In the genomic region with DNA sequence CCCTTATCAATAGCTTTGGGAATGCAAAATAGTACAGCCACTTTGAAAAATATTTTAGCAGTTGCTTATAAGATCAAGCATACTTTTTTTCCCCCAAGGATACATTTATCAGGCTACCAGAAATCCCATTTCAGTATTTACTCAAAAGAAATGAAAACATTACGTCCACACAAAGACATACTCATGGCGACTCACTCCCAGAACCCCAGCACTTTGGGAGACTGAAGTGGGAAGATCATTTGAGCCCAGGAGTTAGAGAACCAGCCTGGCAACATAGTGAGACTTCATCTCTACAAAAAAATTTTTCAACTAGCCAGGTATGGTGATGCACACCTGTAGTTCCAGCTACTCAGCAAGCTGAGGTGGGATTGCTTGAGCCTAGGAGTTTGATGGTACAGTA, we compare ENCODE assay signal across 19 cellular contexts. TPM values are rescaled to one million over a fixed set of nuclear protein-coding genes. Genes with fewer than 3 reads are reported as not detected.
DNase-seq lines count a peak whose midpoint lies in the region; ATAC-seq, FAIRE-seq and TF ChIP-seq lines count a peak whose summit lies in the region.
"Had no signal": no experiment of that assay in that cellular context is flagged by ENCODE, and none has a peak within 500 bp of the region (broad histone marks: within the 10 kb centered on the region; RNA-seq: fewer than 3 reads in every experiment).

No MANE protein-coding gene starts in this region.

- ATAC-seq in GM12878: no peak
- no peak for ATAC-seq in WTC11
- ATAC-seq in gastrocnemius medialis: no peak
- ATAC-seq: GM23338, mucosa of descending colon, Panc1, sciatic nerve had no signal

- H3K27me3 Mint-ChIP-seq in WTC11 (ENCODE audit: low read depth): no peaks in the 10 kb centered on the region
- H3K27me3 Mint-ChIP-seq: activated CD8-positive, alpha-beta memory T cell treated with anti-CD3 and anti-CD28 coated beads, Interleukin-2, amount 10 ng/mL, durations not matched to agents 7 days and 5 days; CD8-positive, alpha-beta memory T cell had no signal

- H3K4me3 ChIP-seq in AG10803 (ENCODE audit: low read length) (no peak overlapping the region), GM12878 (0 out of 2 replicates have a peak overlapping the region, but pooled peaks have one; percentile 3), keratinocyte (ENCODE audit: control insufficient read depth in 2 of 3, extremely low read depth in 1 of 3, insufficient read depth in 2 of 3, low read depth in 1 of 3, low read length in 3 of 3) (no peak overlapping the region), gastrocnemius medialis (no peak overlapping the region)
- H3K4me3 ChIP-seq: GM23338, mucosa of descending colon had no signal

- H3K4me1 ChIP-seq in GM12878 (ENCODE audit: control insufficient read depth, insufficient read depth, low read length): peaks cover 3% of the 10 kb centered on the region; the same call in 1 of the 2 replicates
- H3K4me1 ChIP-seq in keratinocyte (ENCODE audit: control insufficient read depth, extremely low read depth, insufficient read depth, low read length): peaks cover 36% of the 10 kb centered on the region
- peaks cover 0 to 4% of the 10 kb centered on the region in 2 donors for H3K4me1 ChIP-seq in gastrocnemius medialis

- FAIRE-seq in GM12878 (lab: Jason Lieb, UNC): no peak
- FAIRE-seq in keratinocyte (lab: Jason Lieb, UNC): no peak

- peaks cover 32% of the 10 kb centered on the region for H3K4me1 Mint-ChIP-seq in WTC11

- no peak overlapping the region for H3K27ac Mint-ChIP-seq in WTC11
- H3K27ac Mint-ChIP-seq: GM23338 had no signal

- H3K9ac ChIP-seq in GM12878 (ENCODE audit: control insufficient read depth, insufficient read depth, low read length) (no peak overlapping the region), keratinocyte (ENCODE audit: control insufficient read depth, extremely low read depth, insufficient read depth, low read length) (peak overlapping the region; percentile 3)

- TF ChIP-seq POLR2A in GM12878 (IDR thresholded peaks at IDR 0.05; ENCODE audit: low read depth, low read length): no peak
- no peak for TF ChIP-seq POLR2A in gastrocnemius medialis (IDR thresholded peaks at IDR 0.05)

- peaks cover 9% of the 10 kb centered on the region; the same call in 1 of the 2 replicates for H3K36me3 Mint-ChIP-seq in WTC11

- H3K4me3 Mint-ChIP-seq in WTC11: no peak overlapping the region
- H3K4me3 Mint-ChIP-seq: activated CD8-positive, alpha-beta memory T cell treated with anti-CD3 and anti-CD28 coated beads, Interleukin-2, amount 10 ng/mL, durations not matched to agents 7 days and 5 days; GM23338 had no signal

- dilution Hi-C loops in keratinocyte (cut with MboI; ENCODE audit: extremely low pct_ligation_motif_present, low sequenced_read_pairs): no loop called here

- 100% methylated on average over 2 of the region's 2 CpGs for WGBS in GM12878 (ENCODE audit: insufficient coverage, insufficient replicate concordance, low lambda C conversion rate, missing lambda C conversion rate)

- H3K9me3 ChIP-seq in GM12878 (replicated peaks; ENCODE audit: control insufficient read depth, insufficient read depth, low read length): no peaks in the 10 kb centered on the region
- H3K9me3 ChIP-seq in keratinocyte (ENCODE audit: control insufficient read depth, low read depth, low read length): no peaks in the 10 kb centered on the region
- no peaks in the 10 kb centered on the region for H3K9me3 ChIP-seq in gastrocnemius medialis
- H3K9me3 ChIP-seq: mucosa of descending colon had no signal

- POLR2A ChIA-PET in GM12878 (lab: Charles Lee) (interaction anchor here (0.7 to 1.6 kb wide), 4 partner anchors 15 to 42 kb away, joined by 3 to 7 read pairs (median 4); a partner anchor contains a TSS), WTC11 (lab: Charles Lee) (no interaction called here)

- TF ChIP-seq CTCF in AG10803 (conservative IDR thresholded peaks at IDR 0.05; ENCODE audit: low read length) (no peak), GM12878 (IDR thresholded peaks at IDR 0.05 in 2 of 3, conservative IDR thresholded peaks at IDR 0.05 in 1 of 3; ENCODE audit: control insufficient read depth in 2 of 3, extremely low read depth in 1 of 3, insufficient read depth in 1 of 3, low read depth in 3 of 3, low read length in 3 of 3) (no peak), keratinocyte (optimal IDR thresholded peaks at IDR 0.05 in 1 of 3, IDR thresholded peaks at IDR 0.05 in 1 of 3, conservative IDR thresholded peaks at IDR 0.05 in 1 of 3; ENCODE audit: extremely low read depth in 1 of 3, insufficient read depth in 2 of 3, low read length in 3 of 3) (no peak), WTC11 (IDR thresholded peaks at IDR 0.05) (no peak), gastrocnemius medialis (IDR thresholded peaks at IDR 0.05 in 4 of 5, conservative IDR thresholded peaks at IDR 0.05 in 1 of 5) (no peak)

- CTCF ChIA-PET in GM12878 (lab: Yijun Ruan, JAX) (interaction anchor here (3.1 kb wide), 1 partner anchor 17 kb away, joined by 15 read pairs; no protein-coding TSS in a partner anchor), WTC11 (lab: Charles Lee) (no interaction called here)

- H2AFZ ChIP-seq in GM12878 (ENCODE audit: control insufficient read depth, low read depth, low read length) (no peak overlapping the region), keratinocyte (ENCODE audit: control insufficient read depth, low read length) (no peak overlapping the region)
- H2AFZ ChIP-seq: GM23338 had no signal

- peak; percentile 45 for DNase-seq in AG10803 (ENCODE audit: low read depth)
- peak; percentile 68 for DNase-seq in M059J (ENCODE audit: low read depth)
- no peak for DNase-seq in GM12878 (ENCODE audit: low read depth, low spot score)
- no peak for DNase-seq in keratinocyte (ENCODE audit: low read depth, low spot score)
- DNase-seq in NOMO-1 treated with dmso at 0.1 percent for 144 hours (lab: John Stamatoyannopoulos, UW; ENCODE audit: unreplicated experiment): no peak
- DNase-seq in WTC11 (ENCODE audit: low spot score): no peak
- no peak for DNase-seq in DMS53 treated with DMSO at 0.1 percent for 48 hours (lab: John Stamatoyannopoulos, UW; ENCODE audit: unreplicated experiment)
- no peak for DNase-seq in gastrocnemius medialis
- DNase-seq: activated CD4-positive, CD25-positive, alpha-beta regulatory T cell treated with anti-CD3 and anti-CD28 coated beads, Interleukin-2, amount 50 U/mL, for 72 hours; activated effector memory CD4-positive, alpha-beta T cell treated with Interleukin-2 at 50 U/mL for 16 hours; CD8-positive, alpha-beta memory T cell; cortex of kidney; mucosa of descending colon; NCI-H2081 treated with DMSO at 0.1 percent for 48 hours; stimulated activated CD4-positive, alpha-beta T cell treated with anti-CD3 and anti-CD28 coated beads, Interleukin-2, amount 100 ng/mL, for 48 hours had no signal

- SMC1A ChIA-PET in GM12878 (lab: Charles Lee; ENCODE audit: uncharacterized antibody, unreplicated experiment): interaction anchor here (1.0 to 2.2 kb wide), 4 partner anchors 12 to 129 kb away, joined by 3 to 7 read pairs (median 3); no protein-coding TSS in a partner anchor

- H3K4me2 ChIP-seq in GM12878 (ENCODE audit: control insufficient read depth, insufficient read depth) (peak overlapping the region; percentile 34), keratinocyte (ENCODE audit: control insufficient read depth, extremely low read depth, insufficient read depth, low read depth, low read length) (peak overlapping the region; percentile 57)
- H3K4me2 ChIP-seq: GM23338 had no signal

- no TSS peak for BruUV-seq in GM12878 (replicated peaks; lab: Mats Ljungman, UMichigan)

- H3K79me2 ChIP-seq in GM12878 (ENCODE audit: control insufficient read depth, insufficient read depth, low read length): peaks cover 93% of the 10 kb centered on the region
- H3K79me2 ChIP-seq in keratinocyte (ENCODE audit: control insufficient read depth, insufficient read depth, low read length): peaks cover 98% of the 10 kb centered on the region

- H3K9me3 Mint-ChIP-seq in WTC11: no peaks in the 10 kb centered on the region
- H3K9me3 Mint-ChIP-seq: CD8-positive, alpha-beta memory T cell; GM23338 had no signal

- H3K27ac ChIP-seq in GM12878 (ENCODE audit: control insufficient read depth, insufficient read depth): no peak overlapping the region
- H3K27ac ChIP-seq in keratinocyte (ENCODE audit: control insufficient read depth, insufficient read depth, low read length): peak overlapping the region; percentile 56
- no peak overlapping the region for H3K27ac ChIP-seq in gastrocnemius medialis

- TF ChIP-seq EP300 in GM12878 (IDR thresholded peaks at IDR 0.05; ENCODE audit: borderline replicate concordance in 1 of 2, control insufficient read depth in 1 of 2, low read depth in 2 of 2, low read length in 2 of 2): no peak

- RAD21 ChIA-PET in GM12878 (lab: Charles Lee; ENCODE audit: unreplicated experiment): interaction anchor here (0.9 to 1.9 kb wide), 2 partner anchors 8 to 13 kb away, joined by 3 to 4 read pairs; no protein-coding TSS in a partner anchor

- intact Hi-C loops in GM12878 (cut with micrococcal nuclease; ENCODE audit: unreplicated experiment): no loop called here
- intact Hi-C loops in gastrocnemius medialis (cut with DNase I; ENCODE audit: low total_unique reads): no loop called here

- no peaks in the 10 kb centered on the region for H3K27me3 ChIP-seq in GM12878 (replicated peaks in 1 of 2; ENCODE audit: control insufficient read depth in 2 of 2, insufficient read depth in 2 of 2, low read length in 1 of 2)
- H3K27me3 ChIP-seq in keratinocyte (ENCODE audit: control insufficient read depth, extremely low read depth, insufficient read depth, low read length): no peaks in the 10 kb centered on the region
- no peaks in the 10 kb centered on the region for H3K27me3 ChIP-seq in gastrocnemius medialis

- TF ChIP-seq RAD21 in GM12878 (IDR thresholded peaks at IDR 0.05; ENCODE audit: insufficient read depth, low read depth, low read length): no peak

- no peaks in the 10 kb centered on the region for H3K9me1 ChIP-seq in keratinocyte (ENCODE audit: control insufficient read depth, extremely low read depth, insufficient read depth, low read length)

- H3K36me3 ChIP-seq in GM12878 (ENCODE audit: control insufficient read depth in 2 of 2, insufficient read depth in 2 of 2, low read length in 1 of 2): peaks cover 0 to 5% of the 10 kb centered on the region in 2 experiments; a peak in 1 of 4 replicates
- peaks cover 0 to 5% of the 10 kb centered on the region in 2 experiments for H3K36me3 ChIP-seq in keratinocyte (ENCODE audit: control insufficient read depth in 2 of 2, extremely low read depth in 1 of 2, insufficient read depth in 2 of 2, low read length in 2 of 2)
- H3K36me3 ChIP-seq in gastrocnemius medialis: no peaks in the 10 kb centered on the region

- in situ Hi-C loops in GM12878 (cut with MboI): no loop called here
- in situ Hi-C loops in gastrocnemius medialis (cut with MboI; ENCODE audit: low sequenced_read_pairs in 4 of 4): no loop called here

- no peaks in the 10 kb centered on the region for H4K20me1 ChIP-seq in GM12878 (ENCODE audit: control insufficient read depth, insufficient read depth)
- no peaks in the 10 kb centered on the region for H4K20me1 ChIP-seq in keratinocyte (ENCODE audit: control insufficient read depth, extremely low read depth, insufficient read depth, low read length)

RNA-seq across cellular contexts. Expression of a gene that starts 5.9 kb away (rescaled TPM):
- 131 and 134 TPM in 2 replicates for total RNA-seq in M059J (2014; rRNA removed; shearing (Covaris generic))
- total RNA-seq in GM12878 (2013; cell fraction: nucleolus; rRNA removed): 9.8 and 11.1 TPM in 2 replicates
- total RNA-seq in GM12878 (2014; rRNA removed) (57.8 and 59.5 TPM in 2 replicates), GM12878 (2014; rRNA removed; fragmentation: Illumina TruSeq; extraction: Trizol) (123 and 131 TPM in 2 replicates), GM12878 (2021) (65.9 and 66.8 TPM in 2 replicates), WTC11 (2021) (80.0 to 91.6 TPM (median 81.8 TPM) in 3 replicates), gastrocnemius medialis (10 to 100 TPM in 2 of 4 donors, 1 to 10 TPM in 2; 4.1 to 17.8 (median 8.7) TPM)
- polyA plus RNA-seq in GM12878 (2011; ENCODE audit: low read depth): 63.5 TPM
- polyA plus RNA-seq in GM12878 (2011; rRNA removed) (40.3 and 72.1 TPM in 2 replicates), GM12878 (2014; fragmentation: Illumina TruSeq; extraction: Trizol) (137 and 168 TPM in 2 replicates), GM12878 (2014; fragmentation: Nextera tagmentation; extraction: Ambion mirVana) (100 to 1,000 TPM; 110 to 114 TPM), GM12878 (2014; rRNA removed) (71.4 and 82.5 TPM in 2 replicates), GM12878 (2016; fragmentation: Nextera tagmentation; extraction: Ambion mirVana) (100 to 1,000 TPM; 124 to 133 TPM), keratinocyte (18.4 to 52.8 TPM (median 37.1 TPM) in 3 replicates)
- polyA plus RNA-seq in GM12878 (2011; cell fraction: cytosol; rRNA removed): 14.0 and 17.8 TPM in 2 replicates
- 8.0 and 8.6 TPM in 2 replicates for polyA plus RNA-seq in GM12878 (2011; cell fraction: nucleus; rRNA removed)
- polyA plus RNA-seq in GM12878 (2012): 56.2 and 87.0 TPM in 2 replicates
- 14.1 and 15.5 TPM in 2 replicates for polyA minus RNA-seq in GM12878 (2011; rRNA and poly(A)+ RNA removed)
- polyA minus RNA-seq in GM12878 (2011; cell fraction: cytosol; rRNA and poly(A)+ RNA removed): 9.5 and 12.6 TPM in 2 replicates
- 6.2 and 18.9 TPM in 2 replicates for polyA minus RNA-seq in GM12878 (2011; cell fraction: nucleus; rRNA and poly(A)+ RNA removed)
- 33.5 TPM for polyA plus RNA-seq in keratinocyte (2011; ENCODE audit: low read depth)
- 28.7 and 39.2 TPM in 2 replicates for polyA plus RNA-seq in keratinocyte (2011; cell fraction: cytosol; rRNA removed)
- 7.6 and 10.1 TPM in 2 replicates for polyA plus RNA-seq in keratinocyte (2011; cell fraction: nucleus; rRNA removed)
- polyA plus RNA-seq in keratinocyte (2012; ENCODE audit: low replicate concordance): 21.1 and 87.4 TPM in 2 replicates
- 7.3 to 23.7 TPM (median 7.8 TPM) in 3 replicates for polyA minus RNA-seq in keratinocyte
- 8.4 TPM for polyA minus RNA-seq in keratinocyte (2011; cell fraction: cytosol; rRNA and poly(A)+ RNA removed)
- polyA minus RNA-seq in keratinocyte (2011; cell fraction: nucleus; rRNA and poly(A)+ RNA removed): 2.1 and 7.4 TPM in 2 replicates

RNA-seq across cellular contexts. Expression of a gene that starts 6.5 kb away (rescaled TPM):
- 18.7 and 28.1 TPM in 2 replicates for total RNA-seq in M059J (2014; rRNA removed; shearing (Covaris generic))
- total RNA-seq in GM12878 (2013; cell fraction: nucleolus; rRNA removed): 9.7 and 11.0 TPM in 2 replicates
- total RNA-seq in GM12878 (2014; rRNA removed) (20.8 and 21.2 TPM in 2 replicates), GM12878 (2014; rRNA removed; fragmentation: Illumina TruSeq; extraction: Trizol) (73.9 and 74.4 TPM in 2 replicates), GM12878 (2021) (51.3 and 54.0 TPM in 2 replicates), WTC11 (2021) (70.3 to 90.4 TPM (median 70.5 TPM) in 3 replicates), gastrocnemius medialis (1 to 10 TPM in 1 of 4 donors, under 1 TPM in 2, not detected in 1; 0.20 to 7.9 (median 0.53) TPM)
- polyA plus RNA-seq in GM12878 (2011; ENCODE audit: low read depth): 18.2 TPM
- polyA plus RNA-seq in GM12878 (2011; rRNA removed) (78.3 and 95.1 TPM in 2 replicates), GM12878 (2014; fragmentation: Illumina TruSeq; extraction: Trizol) (97.0 and 99.8 TPM in 2 replicates), GM12878 (2014; fragmentation: Nextera tagmentation; extraction: Ambion mirVana) (10 to 100 TPM; 32.6 to 49.8 TPM), GM12878 (2014; rRNA removed) (46.8 and 49.7 TPM in 2 replicates), GM12878 (2016; fragmentation: Nextera tagmentation; extraction: Ambion mirVana) (10 to 100 TPM; 39.8 to 46.2 TPM), keratinocyte (15.2 to 48.6 TPM (median 40.1 TPM) in 3 replicates)
- polyA plus RNA-seq in GM12878 (2011; cell fraction: cytosol; rRNA removed): 60.4 and 69.0 TPM in 2 replicates
- 7.3 and 15.0 TPM in 2 replicates for polyA plus RNA-seq in GM12878 (2011; cell fraction: nucleus; rRNA removed)
- polyA plus RNA-seq in GM12878 (2012): 35.8 and 40.1 TPM in 2 replicates
- 95.1 and 98.6 TPM in 2 replicates for polyA minus RNA-seq in GM12878 (2011; rRNA and poly(A)+ RNA removed)
- 39.4 and 48.4 TPM in 2 replicates for polyA minus RNA-seq in GM12878 (2011; cell fraction: cytosol; rRNA and poly(A)+ RNA removed)
- polyA minus RNA-seq in GM12878 (2011; cell fraction: nucleus; rRNA and poly(A)+ RNA removed): 5.8 and 8.9 TPM in 2 replicates
- 1.7 TPM for polyA plus RNA-seq in keratinocyte (2011; ENCODE audit: low read depth)
- polyA plus RNA-seq in keratinocyte (2011; cell fraction: cytosol; rRNA removed): 17.3 and 22.3 TPM in 2 replicates
- polyA plus RNA-seq in keratinocyte (2011; cell fraction: nucleus; rRNA removed): 8.6 and 10.0 TPM in 2 replicates
- polyA plus RNA-seq in keratinocyte (2012; ENCODE audit: low replicate concordance): 0.63 and 44.4 TPM in 2 replicates
- polyA minus RNA-seq in keratinocyte: 17.8 to 38.3 TPM (median 26.6 TPM) in 3 replicates
- 11.5 TPM for polyA minus RNA-seq in keratinocyte (2011; cell fraction: cytosol; rRNA and poly(A)+ RNA removed)
- polyA minus RNA-seq in keratinocyte (2011; cell fraction: nucleus; rRNA and poly(A)+ RNA removed): 5.2 and 6.7 TPM in 2 replicates

RNA-seq across cellular contexts. Expression of a gene that starts 42.4 kb away (rescaled TPM):
- 17.0 and 35.7 TPM in 2 replicates for total RNA-seq in M059J (2014; rRNA removed; shearing (Covaris generic))
- 38.9 and 39.3 TPM in 2 replicates for total RNA-seq in GM12878 (2013; cell fraction: nucleolus; rRNA removed)
- total RNA-seq in GM12878 (2014; rRNA removed) (17.7 and 19.7 TPM in 2 replicates), GM12878 (2014; rRNA removed; fragmentation: Illumina TruSeq; extraction: Trizol) (19.4 and 19.7 TPM in 2 replicates), GM12878 (2021) (17.9 and 20.6 TPM in 2 replicates), WTC11 (2021) (62.3 to 67.2 TPM (median 65.1 TPM) in 3 replicates), gastrocnemius medialis (10 to 100 TPM; 16.1 to 17.5 (median 16.3) TPM)
- polyA plus RNA-seq in GM12878 (2011; ENCODE audit: low read depth): 8.1 TPM
- polyA plus RNA-seq in GM12878 (2011; rRNA removed) (18.6 and 24.4 TPM in 2 replicates), GM12878 (2014; fragmentation: Illumina TruSeq; extraction: Trizol) (16.4 and 21.2 TPM in 2 replicates), GM12878 (2014; fragmentation: Nextera tagmentation; extraction: Ambion mirVana) (1 to 10 TPM; 4.8 to 6.7 TPM), GM12878 (2014; rRNA removed) (11.7 and 13.3 TPM in 2 replicates), GM12878 (2016; fragmentation: Nextera tagmentation; extraction: Ambion mirVana) (10 to 100 TPM; 18.6 to 19.6 TPM), keratinocyte (17.3 to 26.4 TPM (median 24.4 TPM) in 3 replicates)
- 8.0 and 8.8 TPM in 2 replicates for polyA plus RNA-seq in GM12878 (2011; cell fraction: cytosol; rRNA removed)
- 15.6 and 48.8 TPM in 2 replicates for polyA plus RNA-seq in GM12878 (2011; cell fraction: nucleus; rRNA removed)
- polyA plus RNA-seq in GM12878 (2012): 6.8 and 7.0 TPM in 2 replicates
- 23.4 and 46.4 TPM in 2 replicates for polyA minus RNA-seq in GM12878 (2011; rRNA and poly(A)+ RNA removed)
- 6.5 and 14.7 TPM in 2 replicates for polyA minus RNA-seq in GM12878 (2011; cell fraction: cytosol; rRNA and poly(A)+ RNA removed)
- 33.1 and 38.7 TPM in 2 replicates for polyA minus RNA-seq in GM12878 (2011; cell fraction: nucleus; rRNA and poly(A)+ RNA removed)
- polyA plus RNA-seq in keratinocyte (2011; ENCODE audit: low read depth): 40.0 TPM
- 17.3 and 28.3 TPM in 2 replicates for polyA plus RNA-seq in keratinocyte (2011; cell fraction: cytosol; rRNA removed)
- 24.9 and 31.5 TPM in 2 replicates for polyA plus RNA-seq in keratinocyte (2011; cell fraction: nucleus; rRNA removed)
- polyA plus RNA-seq in keratinocyte (2012; ENCODE audit: low replicate concordance): 12.8 and 18.3 TPM in 2 replicates
- 24.6 to 94.5 TPM (median 60.1 TPM) in 3 replicates for polyA minus RNA-seq in keratinocyte
- polyA minus RNA-seq in keratinocyte (2011; cell fraction: cytosol; rRNA and poly(A)+ RNA removed): 22.1 TPM
- polyA minus RNA-seq in keratinocyte (2011; cell fraction: nucleus; rRNA and poly(A)+ RNA removed): 27.5 and 34.1 TPM in 2 replicates

Comparison
In these comparisons a context has a peak if more than half of its experiments do, and no peak if none do; other contexts are left out.
1. DNase-seq: peak in AG10803 (single experiment) and M059J (single experiment); none in GM12878 (single experiment), keratinocyte (single experiment), NOMO-1 treated with dmso at 0.1 percent for 144 hours (single experiment), WTC11 (single experiment), DMS53 treated with DMSO at 0.1 percent for 48 hours (single experiment) and gastrocnemius medialis (0 of 2).